3 cellular contexts compared by ENCODE assay signal in genomic region chr14:49401373-49401772, GRCh38.
"Had no signal": no experiment of that assay in that cellular context is flagged by ENCODE, and none has a peak within 500 bp of the region (broad histone marks: within the 10 kb centered on the region; RNA-seq: fewer than 3 reads in every experiment).

No MANE protein-coding gene starts in this region.

- DNase-seq: GDM1, GF-D8 had no signal

- ATAC-seq: GM12878 had no signal

- H3K4me3 ChIP-seq: GM12878 had no signal
